In the genomic region with DNA sequence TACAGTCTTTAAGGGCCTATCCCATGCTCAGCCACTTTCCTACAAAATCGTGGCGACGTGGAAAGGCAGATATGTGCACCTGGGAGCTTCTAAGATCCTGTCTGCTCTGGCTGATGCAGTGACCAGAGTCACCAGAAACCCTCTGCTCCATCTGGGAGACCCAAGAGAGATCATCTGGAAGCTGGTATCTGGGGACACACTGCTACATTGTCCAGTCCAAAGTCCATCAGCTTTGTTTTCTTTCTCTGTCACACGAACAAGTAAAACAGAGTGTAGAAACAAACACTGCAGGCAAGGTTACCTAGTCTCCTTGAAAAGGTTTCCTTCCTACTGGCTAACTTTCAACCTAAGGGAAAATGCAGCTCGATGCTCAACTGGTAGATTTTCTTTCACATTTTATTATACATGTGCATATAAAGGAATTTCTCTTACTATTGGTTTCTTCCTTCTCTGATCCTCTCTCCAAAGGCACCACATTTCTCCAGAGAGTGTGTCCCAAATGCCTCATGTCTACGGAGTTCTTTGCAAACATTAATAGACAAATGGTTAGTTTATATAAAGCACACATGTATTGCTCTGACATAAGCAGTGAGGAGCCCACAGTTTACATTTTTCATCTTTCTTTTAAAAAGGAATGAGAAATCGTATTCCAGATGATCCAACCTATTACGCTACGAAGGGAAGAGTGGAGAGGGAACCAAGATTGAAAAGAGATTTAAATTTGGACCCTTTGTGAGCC, we compare ENCODE assay signal across 1 cellular context.
A peak's percentile ranks its signal among the peaks of the same experiment; 100 is the strongest.
TF ChIP-seq lines count a peak whose summit lies in the region.

No MANE protein-coding gene starts in this region.

TF ChIP-seq in HepG2, 621 proteins besides CTCF, POLR2A, EP300 and RAD21 (continued from another document and continues in another):
- no peak for TF ChIP-seq POGK (CRISPR knock-in tag; conservative IDR thresholded peaks at IDR 0.05)
- TF ChIP-seq ZNF124 (CRISPR knock-in tag; IDR thresholded peaks at IDR 0.05) = no peak
- no peak for TF ChIP-seq JARID2 (CRISPR knock-in tag; IDR thresholded peaks at IDR 0.05; ENCODE audit: insufficient replicate concordance)
- TF ChIP-seq TOPORS (CRISPR knock-in tag; IDR thresholded peaks at IDR 0.05) = no peak
- TF ChIP-seq, protein P1, sequence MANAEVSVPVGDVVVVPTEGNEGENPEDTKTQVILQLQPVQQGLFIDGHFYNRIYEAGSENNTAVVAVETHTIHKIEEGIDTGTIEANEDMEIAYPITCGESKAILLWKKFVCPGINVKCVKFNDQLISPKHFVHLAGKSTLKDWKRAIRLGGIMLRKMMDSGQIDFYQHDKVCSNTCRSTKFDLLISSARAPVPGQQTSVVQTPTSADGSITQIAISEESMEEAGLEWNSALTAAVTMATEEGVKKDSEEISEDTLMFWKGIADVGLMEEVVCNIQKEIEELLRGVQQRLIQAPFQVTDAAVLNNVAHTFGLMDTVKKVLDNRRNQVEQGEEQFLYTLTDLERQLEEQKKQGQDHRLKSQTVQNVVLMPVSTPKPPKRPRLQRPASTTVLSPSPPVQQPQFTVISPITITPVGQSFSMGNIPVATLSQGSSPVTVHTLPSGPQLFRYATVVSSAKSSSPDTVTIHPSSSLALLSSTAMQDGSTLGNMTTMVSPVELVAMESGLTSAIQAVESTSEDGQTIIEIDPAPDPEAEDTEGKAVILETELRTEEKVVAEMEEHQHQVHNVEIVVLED (CRISPR knock-in tag; IDR thresholded peaks at IDR 0.05; ENCODE audit: borderline replicate concordance) = no peak
- peak; percentile 82 for TF ChIP-seq ZNF644 (CRISPR knock-in tag; IDR thresholded peaks at IDR 0.05; ENCODE audit: low read depth)
- TF ChIP-seq, protein P2, sequence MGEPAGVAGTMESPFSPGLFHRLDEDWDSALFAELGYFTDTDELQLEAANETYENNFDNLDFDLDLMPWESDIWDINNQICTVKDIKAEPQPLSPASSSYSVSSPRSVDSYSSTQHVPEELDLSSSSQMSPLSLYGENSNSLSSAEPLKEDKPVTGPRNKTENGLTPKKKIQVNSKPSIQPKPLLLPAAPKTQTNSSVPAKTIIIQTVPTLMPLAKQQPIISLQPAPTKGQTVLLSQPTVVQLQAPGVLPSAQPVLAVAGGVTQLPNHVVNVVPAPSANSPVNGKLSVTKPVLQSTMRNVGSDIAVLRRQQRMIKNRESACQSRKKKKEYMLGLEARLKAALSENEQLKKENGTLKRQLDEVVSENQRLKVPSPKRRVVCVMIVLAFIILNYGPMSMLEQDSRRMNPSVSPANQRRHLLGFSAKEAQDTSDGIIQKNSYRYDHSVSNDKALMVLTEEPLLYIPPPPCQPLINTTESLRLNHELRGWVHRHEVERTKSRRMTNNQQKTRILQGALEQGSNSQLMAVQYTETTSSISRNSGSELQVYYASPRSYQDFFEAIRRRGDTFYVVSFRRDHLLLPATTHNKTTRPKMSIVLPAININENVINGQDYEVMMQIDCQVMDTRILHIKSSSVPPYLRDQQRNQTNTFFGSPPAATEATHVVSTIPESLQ (CRISPR knock-in tag; conservative IDR thresholded peaks at IDR 0.05) = no peak
- TF ChIP-seq ZNF747 (CRISPR knock-in tag; IDR thresholded peaks at IDR 0.05; ENCODE audit: borderline replicate concordance) = no peak
- TF ChIP-seq, protein P3, sequence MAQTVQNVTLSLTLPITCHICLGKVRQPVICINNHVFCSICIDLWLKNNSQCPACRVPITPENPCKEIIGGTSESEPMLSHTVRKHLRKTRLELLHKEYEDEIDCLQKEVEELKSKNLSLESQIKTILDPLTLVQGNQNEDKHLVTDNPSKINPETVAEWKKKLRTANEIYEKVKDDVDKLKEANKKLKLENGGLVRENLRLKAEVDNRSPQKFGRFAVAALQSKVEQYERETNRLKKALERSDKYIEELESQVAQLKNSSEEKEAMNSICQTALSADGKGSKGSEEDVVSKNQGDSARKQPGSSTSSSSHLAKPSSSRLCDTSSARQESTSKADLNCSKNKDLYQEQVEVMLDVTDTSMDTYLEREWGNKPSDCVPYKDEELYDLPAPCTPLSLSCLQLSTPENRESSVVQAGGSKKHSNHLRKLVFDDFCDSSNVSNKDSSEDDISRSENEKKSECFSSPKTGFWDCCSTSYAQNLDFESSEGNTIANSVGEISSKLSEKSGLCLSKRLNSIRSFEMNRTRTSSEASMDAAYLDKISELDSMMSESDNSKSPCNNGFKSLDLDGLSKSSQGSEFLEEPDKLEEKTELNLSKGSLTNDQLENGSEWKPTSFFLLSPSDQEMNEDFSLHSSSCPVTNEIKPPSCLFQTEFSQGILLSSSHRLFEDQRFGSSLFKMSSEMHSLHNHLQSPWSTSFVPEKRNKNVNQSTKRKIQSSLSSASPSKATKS (CRISPR knock-in tag; IDR thresholded peaks at IDR 0.05) = no peak
- no peak for TF ChIP-seq MXD4 (CRISPR knock-in tag; IDR thresholded peaks at IDR 0.05)
- peak; percentile 71 for TF ChIP-seq PAXIP1 (CRISPR knock-in tag; conservative IDR thresholded peaks at IDR 0.05)
- no peak for TF ChIP-seq PAWR (CRISPR knock-in tag; IDR thresholded peaks at IDR 0.05; ENCODE audit: borderline replicate concordance)
- no peak for TF ChIP-seq NR2C2 (CRISPR knock-in tag; IDR thresholded peaks at IDR 0.05; ENCODE audit: borderline replicate concordance)
- no peak for TF ChIP-seq SKI (IDR thresholded peaks at IDR 0.05; ENCODE audit: partially characterized antibody)
- no peak for TF ChIP-seq IRF2 (CRISPR knock-in tag; IDR thresholded peaks at IDR 0.05)
- TF ChIP-seq ZBTB39 (CRISPR knock-in tag; IDR thresholded peaks at IDR 0.05) = no peak
- no peak for TF ChIP-seq ZSCAN30 (CRISPR knock-in tag; IDR thresholded peaks at IDR 0.05)
- TF ChIP-seq NPAS2 (CRISPR knock-in tag; IDR thresholded peaks at IDR 0.05; ENCODE audit: borderline replicate concordance) = no peak
- no peak for TF ChIP-seq MAF1 (CRISPR knock-in tag; IDR thresholded peaks at IDR 0.05; ENCODE audit: borderline replicate concordance)
- TF ChIP-seq MXD3 (CRISPR knock-in tag; IDR thresholded peaks at IDR 0.05) = no peak
- TF ChIP-seq, protein P4, sequence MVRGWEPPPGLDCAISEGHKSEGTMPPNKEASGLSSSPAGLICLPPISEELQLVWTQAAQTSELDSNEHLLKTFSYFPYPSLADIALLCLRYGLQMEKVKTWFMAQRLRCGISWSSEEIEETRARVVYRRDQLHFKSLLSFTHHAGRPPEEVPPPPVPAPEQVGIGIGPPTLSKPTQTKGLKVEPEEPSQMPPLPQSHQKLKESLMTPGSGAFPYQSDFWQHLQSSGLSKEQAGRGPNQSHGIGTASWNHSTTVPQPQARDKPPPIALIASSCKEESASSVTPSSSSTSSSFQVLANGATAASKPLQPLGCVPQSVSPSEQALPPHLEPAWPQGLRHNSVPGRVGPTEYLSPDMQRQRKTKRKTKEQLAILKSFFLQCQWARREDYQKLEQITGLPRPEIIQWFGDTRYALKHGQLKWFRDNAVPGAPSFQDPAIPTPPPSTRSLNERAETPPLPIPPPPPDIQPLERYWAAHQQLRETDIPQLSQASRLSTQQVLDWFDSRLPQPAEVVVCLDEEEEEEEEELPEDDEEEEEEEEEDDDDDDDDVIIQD (CRISPR knock-in tag; IDR thresholded peaks at IDR 0.05; ENCODE audit: low read depth) = peak; percentile 42; the same call in 1 of the 2 replicates
- no peak for TF ChIP-seq ZNF772 (CRISPR knock-in tag; IDR thresholded peaks at IDR 0.05)
- no peak for TF ChIP-seq ZNF572 (CRISPR knock-in tag; IDR thresholded peaks at IDR 0.05)
- no peak for TF ChIP-seq ZNF337 (CRISPR knock-in tag; IDR thresholded peaks at IDR 0.05; ENCODE audit: borderline replicate concordance, low read depth)
- TF ChIP-seq, protein P5, sequence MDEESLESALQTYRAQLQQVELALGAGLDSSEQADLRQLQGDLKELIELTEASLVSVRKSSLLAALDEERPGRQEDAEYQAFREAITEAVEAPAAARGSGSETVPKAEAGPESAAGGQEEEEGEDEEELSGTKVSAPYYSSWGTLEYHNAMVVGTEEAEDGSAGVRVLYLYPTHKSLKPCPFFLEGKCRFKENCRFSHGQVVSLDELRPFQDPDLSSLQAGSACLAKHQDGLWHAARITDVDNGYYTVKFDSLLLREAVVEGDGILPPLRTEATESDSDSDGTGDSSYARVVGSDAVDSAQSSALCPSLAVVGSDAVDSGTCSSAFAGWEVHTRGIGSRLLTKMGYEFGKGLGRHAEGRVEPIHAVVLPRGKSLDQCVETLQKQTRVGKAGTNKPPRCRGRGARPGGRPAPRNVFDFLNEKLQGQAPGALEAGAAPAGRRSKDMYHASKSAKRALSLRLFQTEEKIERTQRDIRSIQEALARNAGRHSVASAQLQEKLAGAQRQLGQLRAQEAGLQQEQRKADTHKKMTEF (CRISPR knock-in tag; IDR thresholded peaks at IDR 0.05) = 0 out of 2 replicates have a peak, but pooled peaks have one; percentile 30
- no peak for TF ChIP-seq ZNF33B (CRISPR knock-in tag; IDR thresholded peaks at IDR 0.05)
- no peak; the same call in 1 of the 2 replicates for TF ChIP-seq CREM (IDR thresholded peaks at IDR 0.05)
- TF ChIP-seq CREM (CRISPR knock-in tag; IDR thresholded peaks at IDR 0.05) = no peak
